In genomic region chr5:138649316-138649720, GRCh38 we compare ENCODE assay signal across 15 cellular contexts.
A peak's percentile ranks its signal among the peaks of the same experiment; 100 is the strongest.
DNase-seq lines count a peak whose midpoint lies in the region; ATAC-seq and TF ChIP-seq lines count a peak whose summit lies in the region.
"Had no signal": no experiment of that assay in that cellular context is flagged by ENCODE, and none has a peak within 500 bp of the region (broad histone marks: within the 10 kb centered on the region; RNA-seq: fewer than 3 reads in every experiment).

No MANE protein-coding gene starts in this region.

- H3K27me3 Mint-ChIP-seq in HFFc6 (ENCODE audit: insufficient read depth), result peaks cover 27% of the 10 kb centered on the region

- H3K27ac Mint-ChIP-seq in HFFc6, result no peak overlapping the region

- no peak overlapping the region for H3K4me3 ChIP-seq in testis
- H3K4me3 ChIP-seq: coronary artery, heart left ventricle, K562, PC-9 had no signal

- no peak overlapping the region for H3K4me3 Mint-ChIP-seq in HFFc6

- H3K27ac ChIP-seq in testis, result no peak overlapping the region
- H3K27ac ChIP-seq: coronary artery, heart left ventricle, PC-9 had no signal

- no peaks in the 10 kb centered on the region for H3K36me3 Mint-ChIP-seq in HFFc6 (ENCODE audit: low read depth)

- 35 to 60% methylated on average over 5 to 9 of the region's 9 CpGs for WGBS in testis, 2 donors

- peak; percentile 5 for DNase-seq in NCI-H510A treated with DMSO at 0.1 percent for 48 hours (lab: John Stamatoyannopoulos, UW)
- no peak for DNase-seq in NCI-H510A (lab: John Stamatoyannopoulos, UW)
- peak; percentile 47 for DNase-seq in NCI-H524 treated with DMSO at 0.1 percent for 48 hours (lab: John Stamatoyannopoulos, UW)
- peak in 38 of 42 donors; percentile 22 to 83 (median 52) for DNase-seq in head of caudate nucleus
- peak; percentile 32 for DNase-seq in testis
- DNase-seq in HFFc6, result no peak
- DNase-seq: erythroblast, GOT3, NCI-H1105 treated with DMSO at 0.1 percent for 48 hours, PC-9 had no signal

- H3K9me3 Mint-ChIP-seq in HFFc6, result no peaks in the 10 kb centered on the region

- intact Hi-C loops in head of caudate nucleus (cut with DNase I) (loop anchor here (10.0 kb wide), 1 partner anchor 615 kb away; no protein-coding TSS in a partner anchor), testis (cut with DNase I; ENCODE audit: low total_unique reads) (no loop called here)

- peaks cover 28% of the 10 kb centered on the region for H3K4me1 ChIP-seq in testis

- no peaks in the 10 kb centered on the region for H3K36me3 ChIP-seq in testis (ENCODE audit: low read depth, missing control alignments)
- H3K36me3 ChIP-seq: heart left ventricle had no signal

- H3K27me3 ChIP-seq in testis, result no peaks in the 10 kb centered on the region

- H3K4me1 Mint-ChIP-seq in HFFc6 (ENCODE audit: low read depth), result peaks cover 8% of the 10 kb centered on the region

- TF ChIP-seq CTCF in testis (IDR thresholded peaks at IDR 0.05), result no peak
- TF ChIP-seq CTCF in HFFc6 (IDR thresholded peaks at IDR 0.05), result no peak

- TF ChIP-seq POLR2A in testis (IDR thresholded peaks at IDR 0.05), result no peak

- ATAC-seq in GM19023 (IDR thresholded peaks at IDR 0.05; ENCODE audit: unreplicated experiment) (no peak), GM21737 (IDR thresholded peaks at IDR 0.05; ENCODE audit: unreplicated experiment) (no peak)
- ATAC-seq: K562 had no signal

- H3K9me3 ChIP-seq in testis, result no peaks in the 10 kb centered on the region
- H3K9me3 ChIP-seq: heart left ventricle had no signal

Comparison
In these comparisons a context has a peak if more than half of its experiments do, and no peak if none do; other contexts are left out.
1. DNase-seq: peak in NCI-H510A treated with DMSO at 0.1 percent for 48 hours (single experiment), NCI-H524 treated with DMSO at 0.1 percent for 48 hours (single experiment), head of caudate nucleus (38 of 42) and testis (single experiment); none in NCI-H510A (single experiment) and HFFc6 (single experiment).